In the genomic region with DNA sequence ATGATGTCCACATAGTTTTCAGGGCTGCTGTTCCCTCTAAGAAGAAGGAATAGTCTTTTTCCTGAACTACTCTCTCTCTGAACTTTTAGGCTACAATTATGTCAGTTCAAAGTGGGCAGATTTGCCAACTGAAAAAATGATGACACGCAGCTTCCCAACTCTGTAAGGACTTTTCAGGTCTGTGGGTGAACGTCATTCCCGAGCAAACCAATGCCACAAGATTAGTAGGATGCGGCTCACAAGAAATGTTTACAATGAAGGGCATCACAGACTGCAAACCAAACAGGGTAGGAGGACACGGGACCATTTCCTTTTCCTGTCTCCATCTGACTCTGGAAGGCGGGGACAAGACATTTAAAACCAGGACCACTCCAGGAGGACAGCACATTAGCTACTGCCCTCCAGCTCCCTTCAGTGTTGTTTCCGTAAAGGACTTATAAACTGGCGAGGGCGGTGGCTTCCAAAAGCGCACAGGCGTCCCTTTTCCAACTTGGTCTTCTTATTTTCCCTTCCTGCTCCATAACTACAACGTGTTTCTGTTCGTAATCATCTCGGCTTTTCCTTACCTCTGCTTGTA, we compare ENCODE assay signal across 8 cellular contexts. TPM values are rescaled to one million over a fixed set of nuclear protein-coding genes. Genes with fewer than 3 reads are reported as not detected.
DNase-seq lines count a peak whose midpoint lies in the region; ATAC-seq lines count a peak whose summit lies in the region.

No MANE protein-coding gene starts in this region.

- H3K4me1 Mint-ChIP-seq in activated CD4-positive, alpha-beta T cell treated with anti-CD3 and anti-CD28 coated beads, Interleukin-2, amount 10 ng/mL, durations not matched to agents 24 days and 14 days = peaks cover 45% of the 10 kb centered on the region

- DNase-seq in activated CD4-positive, alpha-beta T cell treated with anti-CD3 and anti-CD28 coated beads, Interleukin-2, amount 10 ng/mL, durations not matched to agents 24 days and 14 days = peak; percentile 78
- DNase-seq in activated CD4-positive, alpha-beta T cell treated with anti-CD3 and anti-CD28 coated beads, Interleukin-2, amount 50 U/mL, for 1 hour = no peak
- DNase-seq in H4 (ENCODE audit: low spot score) = peak; percentile 88
- peak; percentile 43 for DNase-seq in NCI-H146 (lab: John Stamatoyannopoulos, UW)
- peak; percentile 82 for DNase-seq in amniotic epithelial cell (ENCODE audit: low read depth)
- no peak for DNase-seq in left ventricle myocardium superior
- DNase-seq in pons (ENCODE audit: low spot score) = peak; percentile 76
- DNase-seq in NCI-H2171 treated with DMSO at 0.1 percent for 48 hours (lab: John Stamatoyannopoulos, UW) = no peak

- H3K27me3 Mint-ChIP-seq in activated CD4-positive, alpha-beta T cell treated with anti-CD3 and anti-CD28 coated beads, Interleukin-2, amount 10 ng/mL, durations not matched to agents 24 days and 14 days = no peaks in the 10 kb centered on the region

- peak; percentile 60 for ATAC-seq in left ventricle myocardium superior

- H3K27ac Mint-ChIP-seq in activated CD4-positive, alpha-beta T cell treated with anti-CD3 and anti-CD28 coated beads, Interleukin-2, amount 10 ng/mL, durations not matched to agents 24 days and 14 days = peak overlapping the region; percentile 97

- H3K36me3 Mint-ChIP-seq in activated CD4-positive, alpha-beta T cell treated with anti-CD3 and anti-CD28 coated beads, Interleukin-2, amount 10 ng/mL, durations not matched to agents 24 days and 14 days (ENCODE audit: low read depth) = peaks cover 12% of the 10 kb centered on the region

- intact Hi-C loops in activated CD4-positive, alpha-beta T cell treated with anti-CD3 and anti-CD28 coated beads, Interleukin-2, amount 10 ng/mL, durations not matched to agents 24 days and 14 days (cut with micrococcal nuclease) = loop anchor here (1.0 to 5.0 kb wide), 7 partner anchors 40 to 365 kb away; no protein-coding TSS in a partner anchor
- intact Hi-C loops in left ventricle myocardium superior (cut with micrococcal nuclease) = no loop called here

- peak overlapping the region; percentile 99 for H3K4me3 Mint-ChIP-seq in activated CD4-positive, alpha-beta T cell treated with anti-CD3 and anti-CD28 coated beads, Interleukin-2, amount 10 ng/mL, durations not matched to agents 24 days and 14 days

- peaks cover 3% of the 10 kb centered on the region for H3K9me3 Mint-ChIP-seq in activated CD4-positive, alpha-beta T cell treated with anti-CD3 and anti-CD28 coated beads, Interleukin-2, amount 10 ng/mL, durations not matched to agents 24 days and 14 days

RNA-seq across cellular contexts. Expression of gene MKLN1, which starts 0.5 kb away (rescaled TPM):
- total RNA-seq in activated CD4-positive, alpha-beta T cell treated with anti-CD3 and anti-CD28 coated beads, Interleukin-2, amount 10 ng/mL, durations not matched to agents 24 days and 14 days = 38.3 and 38.8 TPM in 2 replicates
- total RNA-seq in H4 (2014; rRNA removed; shearing (Covaris generic)) = 17.0 and 25.1 TPM in 2 replicates
- 44.9 TPM for total RNA-seq in left ventricle myocardium superior

Comparison
In these comparisons a context has a peak if more than half of its experiments do, and no peak if none do; other contexts are left out.
1. DNase-seq: peak in activated CD4-positive, alpha-beta T cell treated with anti-CD3 and anti-CD28 coated beads, Interleukin-2, amount 10 ng/mL, durations not matched to agents 24 days and 14 days (single experiment), H4 (single experiment), NCI-H146 (single experiment), amniotic epithelial cell (single experiment) and pons (single experiment); none in activated CD4-positive, alpha-beta T cell treated with anti-CD3 and anti-CD28 coated beads, Interleukin-2, amount 50 U/mL, for 1 hour (single experiment), left ventricle myocardium superior (single experiment) and NCI-H2171 treated with DMSO at 0.1 percent for 48 hours (single experiment).